18 cellular contexts compared by ENCODE assay signal in the genomic region with DNA sequence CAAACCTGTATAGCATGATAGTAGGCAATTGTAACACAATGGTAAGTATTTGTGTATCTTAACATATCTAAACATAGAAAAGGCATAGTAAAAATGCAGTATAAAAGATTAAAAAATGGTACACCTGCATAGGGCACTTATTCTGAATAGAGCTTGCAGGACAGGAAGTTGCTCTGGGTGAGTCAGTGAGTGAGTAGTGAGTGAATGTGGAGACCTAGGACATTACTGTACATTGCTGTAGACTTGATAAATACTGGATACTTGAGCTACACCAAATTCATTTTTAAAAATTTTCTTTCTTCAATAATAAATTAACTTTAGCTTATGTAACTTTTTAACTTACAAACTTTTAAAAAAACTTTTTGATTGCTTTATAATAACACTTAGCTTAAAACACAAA.
DNase-seq lines count a peak whose midpoint lies in the region; ATAC-seq and FAIRE-seq lines count a peak whose summit lies in the region.
"Had no signal": no experiment of that assay in that cellular context is flagged by ENCODE, and none has a peak within 500 bp of the region (broad histone marks: within the 10 kb centered on the region; RNA-seq: fewer than 3 reads in every experiment).

No MANE protein-coding gene starts in this region.

- FAIRE-seq in frontal cortex (lab: Jason Lieb, UNC), result peak; percentile 6

- DNase-seq in EL (peak; percentile 47), LHCN-M2 (ENCODE audit: low read depth) (peak; percentile 24), amniotic epithelial cell (ENCODE audit: low read depth) (peak; percentile 23), frontal cortex (ENCODE audit: low spot score in 2 of 2) (no peak), inferior parietal cortex (ENCODE audit: extremely low spot score) (no peak), OCI-M2 (lab: John Stamatoyannopoulos, UW; ENCODE audit: unreplicated experiment) (no peak)
- DNase-seq: activated CD4-positive, alpha-beta T cell treated with anti-CD3 and anti-CD28 coated beads for 48 hours; activated naive CD4-positive, alpha-beta T cell treated with anti-CD3 and anti-CD28 coated beads, Interleukin-2, amount 50 U/mL, for 16 hours; activated T-cell treated with anti-CD3 and anti-CD28 coated beads for 4 hours; COR-L47; Karpas-422; left cardiac atrium; NCI-H146; psoas muscle; RPMI8226; stimulated activated CD4-positive, alpha-beta T cell treated with anti-CD3 and anti-CD28 coated beads, Interleukin-4, amount 100 ng/mL, for 4 hours; substantia nigra had no signal

- no peak for ATAC-seq in GM21529 (IDR thresholded peaks at IDR 0.05; ENCODE audit: unreplicated experiment)
- ATAC-seq: left cardiac atrium, psoas muscle had no signal

Comparison
In these comparisons a context has a peak if more than half of its experiments do, and no peak if none do; other contexts are left out.
1. DNase-seq: peak in EL (single experiment), LHCN-M2 (single experiment) and amniotic epithelial cell (single experiment); none in frontal cortex (0 of 2), inferior parietal cortex (single experiment) and OCI-M2 (single experiment).